In genomic region chr7:44798649-44799275, GRCh38 we compare ENCODE assay signal across 10 cellular contexts. TPM values are rescaled to one million over a fixed set of nuclear protein-coding genes. Genes with fewer than 3 reads are reported as not detected.
DNase-seq lines count a peak whose midpoint lies in the region; ATAC-seq, FAIRE-seq and TF ChIP-seq lines count a peak whose summit lies in the region.
"Had no signal": no experiment of that assay in that cellular context is flagged by ENCODE, and none has a peak within 500 bp of the region (broad histone marks: within the 10 kb centered on the region; RNA-seq: fewer than 3 reads in every experiment).

No MANE protein-coding gene starts in this region.

- H3K27me3 ChIP-seq in Panc1 (ENCODE audit: control insufficient read depth, insufficient read depth, low read length) = no peaks in the 10 kb centered on the region
- H3K27me3 ChIP-seq in endodermal cell (ENCODE audit: control insufficient read depth, insufficient read depth, low read length, poor library complexity, severe bottlenecking) = no peaks in the 10 kb centered on the region
- no peaks in the 10 kb centered on the region for H3K27me3 ChIP-seq in pancreas

- H3K36me3 ChIP-seq in Panc1 (ENCODE audit: control insufficient read depth, insufficient read depth, low read length) = peaks cover 37% of the 10 kb centered on the region
- peaks cover 62% of the 10 kb centered on the region for H3K36me3 ChIP-seq in endodermal cell (ENCODE audit: control insufficient read depth, insufficient read depth, low read length)
- H3K36me3 ChIP-seq in pancreas = peaks cover 11 to 43% (median 21%) of the 10 kb centered on the region in 3 donors

- H3K4me1 ChIP-seq in Panc1 (ENCODE audit: control insufficient read depth, insufficient read depth, low read length) (peaks cover 30% of the 10 kb centered on the region), endodermal cell (ENCODE audit: control insufficient read depth, insufficient read depth, low read length) (peaks cover 3% of the 10 kb centered on the region), pancreas (peaks cover 11 to 18% (median 13%) of the 10 kb centered on the region in 3 donors)

- TF ChIP-seq CTCF in Panc1 (IDR thresholded peaks at IDR 0.05) (no peak), endodermal cell (conservative IDR thresholded peaks at IDR 0.05) (no peak), pancreas (IDR thresholded peaks at IDR 0.05) (no peak)

- H3K27ac Mint-ChIP-seq in endodermal cell = no peak overlapping the region

- CTCF ChIA-PET in Panc1 (lab: Charles Lee) = no interaction called here

- H3K4me1 Mint-ChIP-seq in endodermal cell = peaks cover 11% of the 10 kb centered on the region

- peak overlapping the region; percentile 87 for H3K4me3 Mint-ChIP-seq in endodermal cell

- ATAC-seq in Panc1 = no peak
- ATAC-seq in pancreas = no peak
- ATAC-seq in GM21360 (IDR thresholded peaks at IDR 0.05; ENCODE audit: unreplicated experiment) = no peak
- no peak for ATAC-seq in HG02610 (IDR thresholded peaks at IDR 0.05; ENCODE audit: unreplicated experiment)
- no peak for ATAC-seq in HG03378 (IDR thresholded peaks at IDR 0.05; ENCODE audit: unreplicated experiment)

- DNase-seq in ELR (ENCODE audit: low read depth) (peak; percentile 24), Panc1 (ENCODE audit: low read depth, low spot score) (no peak), endodermal cell (no peak), pancreas (no peak), cortex of kidney (lab: John Stamatoyannopoulos, UW) (no peak)
- DNase-seq: hippocampal formation, SIG-M5 had no signal

- intact Hi-C loops in Panc1 (cut with micrococcal nuclease; ENCODE audit: unreplicated experiment) (loop anchor here (5.0 kb wide), 1 partner anchor 211 kb away; no protein-coding TSS in a partner anchor), pancreas (cut with DNase I) (no loop called here)

- H3K27ac ChIP-seq in Panc1 (ENCODE audit: low read length) (peak overlapping the region; percentile 48), endodermal cell (ENCODE audit: low read depth, low read length) (no peak overlapping the region), pancreas (peak overlapping the region in 1 of 4 donors; percentile 42)

- H3K27me3 Mint-ChIP-seq in endodermal cell (ENCODE audit: insufficient read depth) = no peaks in the 10 kb centered on the region

- WGBS in endodermal cell (ENCODE audit: insufficient coverage in 1 of 2, insufficient read length in 1 of 2), 2 experiments = 58% methylated on average over 2 of the region's 2 CpGs; no CpG with 5 or more reads in 1 of the 2 experiments
- 9 to 10% methylated on average over 2 of the region's 2 CpGs for WGBS in pancreas, 2 donors

- H3K9me3 Mint-ChIP-seq in endodermal cell = no peaks in the 10 kb centered on the region

- POLR2A ChIA-PET in Panc1 (lab: Charles Lee) = interaction anchor here (0.6 to 1.1 kb wide), 6 partner anchors 10 to 584 kb away, joined by 3 to 7 read pairs (median 4); no protein-coding TSS in a partner anchor

- peaks cover 59% of the 10 kb centered on the region for H3K36me3 Mint-ChIP-seq in endodermal cell (ENCODE audit: low read depth)

- H3K9me3 ChIP-seq in Panc1 (ENCODE audit: control insufficient read depth, insufficient read depth, low read depth, low read length) (no peaks in the 10 kb centered on the region), endodermal cell (ENCODE audit: control insufficient read depth, low read length) (no peaks in the 10 kb centered on the region), pancreas (no peaks in the 10 kb centered on the region)

- no TSS peak for BruUV-seq in Panc1 (replicated peaks; lab: Mats Ljungman, UMichigan)

- in situ Hi-C loops in Panc1 (cut with HindIII; ENCODE audit: low pct_unique_long_range_greater_than_20kb, low sequenced_read_pairs) = no loop called here

- H3K9ac ChIP-seq in endodermal cell (ENCODE audit: extremely low read depth, low read length, poor library complexity, severe bottlenecking) = peak overlapping the region; percentile 99

- H3K4me3 ChIP-seq in Panc1 (ENCODE audit: low read depth in 2 of 2, low read length in 2 of 2) (peak overlapping the region; percentile 82 to 97), endodermal cell (ENCODE audit: low read length) (peak overlapping the region; percentile 91), pancreas (peak overlapping the region in 3 of 4 donors; percentile 56 to 71 (median 62))

- no peak for FAIRE-seq in pancreas (lab: Jason Lieb, UNC)

RNA-seq across cellular contexts. Expression of gene PPIA, which starts 2.3 kb away (rescaled TPM):
- total RNA-seq in Panc1 (2021; ENCODE audit: unreplicated experiment) (3,706 TPM), endodermal cell (1,000 to 10,000 TPM; 1,857 to 1,899 TPM), pancreas (100 to 1,000 TPM; 281 to 533 (median 512) TPM)
- polyA plus RNA-seq in Panc1 (2012; ENCODE audit: insufficient read length) = 2,487 TPM
- polyA plus RNA-seq in endodermal cell (2013, experiment 1 of 2) = 2,447 TPM
- polyA plus RNA-seq in endodermal cell (2013, experiment 2 of 2) = 2,352 TPM
- polyA plus RNA-seq in pancreas = 1,000 to 10,000 TPM; 1,017 to 1,024 TPM

RNA-seq across cellular contexts. Expression of gene H2AZ2, which starts 49.1 kb away (rescaled TPM):
- total RNA-seq in Panc1 (2021; ENCODE audit: unreplicated experiment) (319 TPM), endodermal cell (100 to 1,000 TPM; 179 to 201 TPM), pancreas (10 to 100 TPM; 37.8 to 83.0 (median 56.1) TPM)
- 304 TPM for polyA plus RNA-seq in Panc1 (2012; ENCODE audit: insufficient read length)
- 297 TPM for polyA plus RNA-seq in endodermal cell (2013, experiment 1 of 2)
- 283 TPM for polyA plus RNA-seq in endodermal cell (2013, experiment 2 of 2)
- polyA plus RNA-seq in pancreas = 10 to 100 TPM; 45.1 to 56.4 TPM

RNA-seq across cellular contexts. Expression of gene ZMIZ2, which starts 50.1 kb away (rescaled TPM):
- total RNA-seq in Panc1 (2021; ENCODE audit: unreplicated experiment) (137 TPM), endodermal cell (10 to 100 TPM; 85.6 to 98.2 TPM), pancreas (10 to 100 TPM; 38.4 to 83.3 (median 49.3) TPM)
- 108 TPM for polyA plus RNA-seq in Panc1 (2012; ENCODE audit: insufficient read length)
- 92.0 TPM for polyA plus RNA-seq in endodermal cell (2013, experiment 1 of 2)
- polyA plus RNA-seq in endodermal cell (2013, experiment 2 of 2) = 76.1 TPM
- 100 to 1,000 TPM in 1 of 2 donors, 10 to 100 TPM in 1; 81.4 to 199 TPM for polyA plus RNA-seq in pancreas
